Comparison of ENCODE assay signal across 8 cellular contexts in the genomic region with DNA sequence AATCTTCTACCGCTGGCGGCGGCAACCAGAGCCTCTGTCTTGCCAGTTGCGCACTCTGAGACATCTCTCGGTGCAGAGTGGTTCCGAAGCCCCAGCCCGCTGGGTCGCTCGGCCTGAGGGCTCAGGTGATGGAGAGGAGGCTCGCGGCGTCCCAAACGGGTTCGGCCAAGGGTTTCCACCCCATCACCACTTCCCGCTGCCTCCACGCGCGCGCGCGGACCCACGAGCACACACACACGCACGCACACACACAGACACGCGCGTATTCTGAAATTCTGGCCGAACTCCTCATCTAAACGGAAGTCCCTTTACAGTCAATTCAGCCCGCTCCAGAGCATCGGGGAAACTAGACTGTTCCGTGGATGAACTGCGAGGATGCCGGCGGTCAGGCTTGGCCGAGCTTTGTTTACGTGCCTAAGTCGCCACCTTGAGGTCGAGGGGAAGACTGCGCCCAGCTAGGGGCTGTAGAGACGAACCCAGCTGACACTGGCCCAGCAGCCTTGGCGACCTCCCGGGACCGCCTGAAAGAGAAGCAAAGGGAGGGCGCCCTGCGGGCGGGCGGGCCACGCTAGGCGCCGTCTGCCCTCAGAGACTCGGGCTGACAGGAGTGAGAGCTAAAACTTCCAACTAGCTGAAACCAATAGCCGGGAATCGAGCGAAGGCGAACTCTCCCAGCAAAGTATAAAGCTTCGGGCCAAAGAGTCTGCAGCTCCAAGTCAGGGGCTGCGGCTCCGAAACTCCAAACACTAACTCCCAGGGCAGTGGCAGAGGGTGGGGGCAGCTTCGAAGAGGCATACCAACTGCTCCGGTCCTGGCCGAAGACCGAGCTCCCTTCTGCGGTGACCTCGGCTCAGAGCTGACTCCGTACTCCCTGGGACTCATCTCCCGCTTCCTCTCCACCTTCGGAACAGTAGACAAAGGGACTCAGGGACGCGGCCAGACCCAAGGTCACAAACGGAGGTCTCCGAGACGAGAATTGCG.
DNase-seq lines count a peak whose midpoint lies in the region; ATAC-seq and TF ChIP-seq lines count a peak whose summit lies in the region.

No MANE protein-coding gene starts in this region.

- no peak overlapping the region for H3K27ac Mint-ChIP-seq in WTC11

- peak; percentile 76 for DNase-seq in BE2C
- peak; percentile 67 for DNase-seq in NCI-H2196 treated with DMSO at 0.1 percent for 48 hours (lab: John Stamatoyannopoulos, UW; ENCODE audit: unreplicated experiment)
- DNase-seq in WTC11 (ENCODE audit: low spot score): peak; percentile 93
- DNase-seq in dermis blood vessel endothelial cell: peak; percentile 89
- DNase-seq in left lobe of liver (ENCODE audit: low spot score): peak; percentile 85
- DNase-seq in stimulated activated CD4-positive, alpha-beta T cell treated with anti-CD3 and anti-CD28 coated beads, Interleukin-2, amount 100 ng/mL, for 24 hours: peak; percentile 70 to 76

- H3K9me3 Mint-ChIP-seq in WTC11: no peaks in the 10 kb centered on the region

- H3K36me3 ChIP-seq in BE2C: no peaks in the 10 kb centered on the region

- H3K36me3 Mint-ChIP-seq in WTC11: no peaks in the 10 kb centered on the region

- ATAC-seq in GM19043 (IDR thresholded peaks at IDR 0.05; ENCODE audit: low read depth, unreplicated experiment) (peak; percentile 97), HG03196 (IDR thresholded peaks at IDR 0.05; ENCODE audit: unreplicated experiment) (peak; percentile 100), WTC11 (peak; percentile 90), left lobe of liver (peak; percentile 99)

- H3K27me3 ChIP-seq in BE2C: peaks cover 52% of the 10 kb centered on the region

- no peaks in the 10 kb centered on the region for H3K4me1 ChIP-seq in BE2C

- H3K4me1 Mint-ChIP-seq in WTC11: peaks cover 35% of the 10 kb centered on the region

- H3K4me3 ChIP-seq in BE2C (ENCODE audit: low read depth, low read length): peak overlapping the region; percentile 54

- CTCF ChIA-PET in WTC11 (lab: Charles Lee): interaction anchor here (0.5 to 3.2 kb wide), 41 partner anchors 8 to 1287 kb away, joined by 3 to 44 read pairs (median 5); partner anchors contain the start of genes C11orf58 and SOX6

- H3K27me3 Mint-ChIP-seq in WTC11 (ENCODE audit: low read depth): peaks cover 32% of the 10 kb centered on the region

- POLR2A ChIA-PET in WTC11 (lab: Charles Lee): interaction anchor here (0.9 to 1.5 kb wide), 2 partner anchors 9 to 673 kb away, joined by 3 to 11 read pairs; no protein-coding TSS in a partner anchor

- TF ChIP-seq CTCF in BE2C (IDR thresholded peaks at IDR 0.05; ENCODE audit: low read depth, low read length) (peak; percentile 70), WTC11 (IDR thresholded peaks at IDR 0.05) (peak; percentile 78)

- no peaks in the 10 kb centered on the region for H3K9me3 ChIP-seq in BE2C

- peak overlapping the region; percentile 76 for H3K4me3 Mint-ChIP-seq in WTC11

TF ChIP-seq in WTC11, 78 proteins besides CTCF, POLR2A, EP300 and RAD21 (continues in another document):
- TF ChIP-seq IRF2 (CRISPR knock-in tag; IDR thresholded peaks at IDR 0.05; ENCODE audit: borderline replicate concordance, low read depth) (no peak), CREM (CRISPR knock-in tag; IDR thresholded peaks at IDR 0.05) (0 out of 2 replicates have a peak, but pooled peaks have one; percentile 19), ZNF423 (CRISPR knock-in tag; IDR thresholded peaks at IDR 0.05) (peak; percentile 87), HMGA2 (CRISPR knock-in tag; IDR thresholded peaks at IDR 0.05) (no peak), USF1 (CRISPR knock-in tag; IDR thresholded peaks at IDR 0.05) (peak; percentile 36; the same call in 1 of the 2 replicates), SMAD3 (CRISPR knock-in tag; IDR thresholded peaks at IDR 0.05; ENCODE audit: borderline replicate concordance) (no peak), STAT6 (CRISPR knock-in tag; conservative IDR thresholded peaks at IDR 0.05; ENCODE audit: low read depth) (no peak), ZSCAN18 (CRISPR knock-in tag; IDR thresholded peaks at IDR 0.05) (no peak), GTF2I (CRISPR knock-in tag; conservative IDR thresholded peaks at IDR 0.05) (no peak), ERG (CRISPR knock-in tag; IDR thresholded peaks at IDR 0.05) (no peak), RELA (CRISPR knock-in tag; IDR thresholded peaks at IDR 0.05; ENCODE audit: borderline replicate concordance) (no peak), ESRRA (CRISPR knock-in tag; IDR thresholded peaks at IDR 0.05; ENCODE audit: borderline replicate concordance) (no peak), FOXK1 (CRISPR knock-in tag; IDR thresholded peaks at IDR 0.05) (peak; percentile 87), TEAD1 (CRISPR knock-in tag; IDR thresholded peaks at IDR 0.05) (peak; percentile 73; the same call in 1 of the 2 replicates)
- TF ChIP-seq, protein P1, sequence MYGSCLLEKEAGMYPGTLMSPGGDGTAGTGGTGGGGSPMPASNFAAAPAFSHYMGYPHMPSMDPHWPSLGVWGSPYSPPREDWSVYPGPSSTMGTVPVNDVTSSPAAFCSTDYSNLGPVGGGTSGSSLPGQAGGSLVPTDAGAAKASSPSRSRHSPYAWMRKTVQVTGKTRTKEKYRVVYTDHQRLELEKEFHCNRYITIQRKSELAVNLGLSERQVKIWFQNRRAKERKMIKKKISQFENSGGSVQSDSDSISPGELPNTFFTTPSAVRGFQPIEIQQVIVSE (CRISPR knock-in tag; IDR thresholded peaks at IDR 0.05; ENCODE audit: borderline replicate concordance): no peak
- TF ChIP-seq, protein P2, sequence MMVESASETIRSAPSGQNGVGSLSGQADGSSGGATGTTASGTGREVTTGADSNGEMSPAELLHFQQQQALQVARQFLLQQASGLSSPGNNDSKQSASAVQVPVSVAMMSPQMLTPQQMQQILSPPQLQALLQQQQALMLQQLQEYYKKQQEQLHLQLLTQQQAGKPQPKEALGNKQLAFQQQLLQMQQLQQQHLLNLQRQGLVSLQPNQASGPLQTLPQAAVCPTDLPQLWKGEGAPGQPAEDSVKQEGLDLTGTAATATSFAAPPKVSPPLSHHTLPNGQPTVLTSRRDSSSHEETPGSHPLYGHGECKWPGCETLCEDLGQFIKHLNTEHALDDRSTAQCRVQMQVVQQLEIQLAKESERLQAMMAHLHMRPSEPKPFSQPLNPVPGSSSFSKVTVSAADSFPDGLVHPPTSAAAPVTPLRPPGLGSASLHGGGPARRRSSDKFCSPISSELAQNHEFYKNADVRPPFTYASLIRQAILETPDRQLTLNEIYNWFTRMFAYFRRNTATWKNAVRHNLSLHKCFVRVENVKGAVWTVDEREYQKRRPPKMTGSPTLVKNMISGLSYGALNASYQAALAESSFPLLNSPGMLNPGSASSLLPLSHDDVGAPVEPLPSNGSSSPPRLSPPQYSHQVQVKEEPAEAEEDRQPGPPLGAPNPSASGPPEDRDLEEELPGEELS (CRISPR knock-in tag; IDR thresholded peaks at IDR 0.05): no peak
- TF ChIP-seq, protein P3, sequence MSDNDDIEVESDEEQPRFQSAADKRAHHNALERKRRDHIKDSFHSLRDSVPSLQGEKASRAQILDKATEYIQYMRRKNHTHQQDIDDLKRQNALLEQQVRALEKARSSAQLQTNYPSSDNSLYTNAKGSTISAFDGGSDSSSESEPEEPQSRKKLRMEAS (CRISPR knock-in tag; IDR thresholded peaks at IDR 0.05): peak; percentile 71; the same call in 1 of the 2 replicates

Comparison
In these comparisons a context has a peak if more than half of its experiments do, and no peak if none do; other contexts are left out.
1. Peak in every context shown above with its lines: DNase-seq, ATAC-seq and H3K4me3 ChIP-seq.